Comparison of ENCODE assay signal across 15 cellular contexts in genomic region chrX:790780-791360, GRCh38.
"Had no signal": no experiment of that assay in that cellular context is flagged by ENCODE, and none has a peak within 500 bp of the region (broad histone marks: within the 10 kb centered on the region; RNA-seq: fewer than 3 reads in every experiment).

No MANE protein-coding gene starts in this region.

- H3K4me2 ChIP-seq: hepatocyte had no signal

- DNase-seq: activated CD4-positive, alpha-beta T cell treated with anti-CD3 and anti-CD28 coated beads for 1 hour; activated CD4-positive, alpha-beta T cell treated with anti-CD3 and anti-CD28 coated beads, Interleukin-2, amount 50 U/mL, for 48 hours; dermis blood vessel endothelial cell; effector memory CD8-positive, alpha-beta T cell; left ventricle myocardium inferior; mammary epithelial cell; mucosa of descending colon; naive B cell; sigmoid colon; stimulated activated naive B cell treated with anti-CD40 and anti-IgM and Interleukin-4, amounts not matched to agents 10 μg/mL and 1 μg/mL and 100 μg/mL, for 72 hours; T-helper 17 cell had no signal

- ATAC-seq: effector memory CD8-positive, alpha-beta T cell; mucosa of descending colon; stimulated activated naive B cell treated with anti-CD40 and anti-IgM and Interleukin-4, amounts not matched to agents 10 μg/mL and 1 μg/mL and 100 μg/mL, for 72 hours; T-helper 17 cell had no signal

- H3K36me3 ChIP-seq: left ventricle myocardium inferior, neutrophil, sigmoid colon had no signal

- H3K9ac ChIP-seq: parathyroid adenoma had no signal

- H3K4me3 ChIP-seq: hepatocyte, left ventricle myocardium inferior, mucosa of descending colon, sigmoid colon had no signal

- H3K27ac ChIP-seq: hepatocyte, left ventricle myocardium inferior, neutrophil, parathyroid adenoma, sigmoid colon, VCaP had no signal

- H2AFZ ChIP-seq: hepatocyte, parathyroid adenoma had no signal

- H3K4me1 ChIP-seq: left ventricle myocardium inferior, parathyroid adenoma, sigmoid colon had no signal

- H3K79me2 ChIP-seq: hepatocyte, parathyroid adenoma had no signal

- H3K9me3 ChIP-seq: mucosa of descending colon, neutrophil had no signal
